ENCODE assay signal across 1 cellular context in the genomic region with DNA sequence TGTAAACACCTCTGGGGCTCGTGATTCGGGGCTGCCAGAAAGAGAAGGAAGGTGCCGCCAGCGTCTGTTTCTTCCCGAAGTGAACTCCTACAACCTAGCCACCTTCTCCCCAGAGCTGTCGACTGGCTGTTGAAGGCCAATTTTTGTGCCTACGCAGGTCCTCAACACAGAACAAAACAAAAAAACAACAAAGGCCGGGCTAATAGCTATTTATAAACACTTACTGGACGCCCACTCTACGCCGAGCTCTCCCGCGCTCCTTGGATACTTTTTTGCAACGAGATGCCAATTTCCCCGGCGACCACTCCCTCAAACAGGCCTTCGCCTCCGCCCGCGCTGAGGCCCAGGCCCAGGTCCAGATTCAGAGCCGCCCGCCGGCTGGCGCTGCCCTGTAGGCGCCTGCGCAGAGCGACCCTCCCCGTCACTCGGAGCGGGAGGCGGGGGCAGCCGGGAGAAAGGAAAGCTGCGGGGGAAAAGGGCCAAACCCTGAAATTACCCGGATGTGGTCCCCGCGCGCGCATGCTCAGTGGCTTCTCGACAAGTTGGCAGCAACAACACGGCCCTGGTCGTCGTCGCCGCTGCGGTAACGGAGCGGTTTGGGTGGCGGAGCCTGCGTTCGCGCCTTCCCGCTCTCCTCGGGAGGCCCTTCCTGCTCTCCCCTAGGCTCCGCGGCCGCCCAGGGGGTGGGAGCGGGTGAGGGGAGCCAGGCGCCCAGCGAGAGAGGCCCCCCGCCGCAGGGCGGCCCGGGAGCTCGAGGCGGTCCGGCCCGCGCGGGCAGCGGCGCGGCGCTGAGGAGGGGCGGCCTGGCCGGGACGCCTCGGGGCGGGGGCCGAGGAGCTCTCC.
A peak's percentile ranks its signal among the peaks of the same experiment; 100 is the strongest.
TF ChIP-seq lines count a peak whose summit lies in the region.

A gene (plus strand): TSS at position 520 of the 843 bp plus-strand sequence. CDS start 16,834 bp downstream, outside the sequence.

TF ChIP-seq in HepG2, 621 proteins besides CTCF, POLR2A, EP300 and RAD21 (continued from another document and continues in another):
- TF ChIP-seq, protein P1, sequence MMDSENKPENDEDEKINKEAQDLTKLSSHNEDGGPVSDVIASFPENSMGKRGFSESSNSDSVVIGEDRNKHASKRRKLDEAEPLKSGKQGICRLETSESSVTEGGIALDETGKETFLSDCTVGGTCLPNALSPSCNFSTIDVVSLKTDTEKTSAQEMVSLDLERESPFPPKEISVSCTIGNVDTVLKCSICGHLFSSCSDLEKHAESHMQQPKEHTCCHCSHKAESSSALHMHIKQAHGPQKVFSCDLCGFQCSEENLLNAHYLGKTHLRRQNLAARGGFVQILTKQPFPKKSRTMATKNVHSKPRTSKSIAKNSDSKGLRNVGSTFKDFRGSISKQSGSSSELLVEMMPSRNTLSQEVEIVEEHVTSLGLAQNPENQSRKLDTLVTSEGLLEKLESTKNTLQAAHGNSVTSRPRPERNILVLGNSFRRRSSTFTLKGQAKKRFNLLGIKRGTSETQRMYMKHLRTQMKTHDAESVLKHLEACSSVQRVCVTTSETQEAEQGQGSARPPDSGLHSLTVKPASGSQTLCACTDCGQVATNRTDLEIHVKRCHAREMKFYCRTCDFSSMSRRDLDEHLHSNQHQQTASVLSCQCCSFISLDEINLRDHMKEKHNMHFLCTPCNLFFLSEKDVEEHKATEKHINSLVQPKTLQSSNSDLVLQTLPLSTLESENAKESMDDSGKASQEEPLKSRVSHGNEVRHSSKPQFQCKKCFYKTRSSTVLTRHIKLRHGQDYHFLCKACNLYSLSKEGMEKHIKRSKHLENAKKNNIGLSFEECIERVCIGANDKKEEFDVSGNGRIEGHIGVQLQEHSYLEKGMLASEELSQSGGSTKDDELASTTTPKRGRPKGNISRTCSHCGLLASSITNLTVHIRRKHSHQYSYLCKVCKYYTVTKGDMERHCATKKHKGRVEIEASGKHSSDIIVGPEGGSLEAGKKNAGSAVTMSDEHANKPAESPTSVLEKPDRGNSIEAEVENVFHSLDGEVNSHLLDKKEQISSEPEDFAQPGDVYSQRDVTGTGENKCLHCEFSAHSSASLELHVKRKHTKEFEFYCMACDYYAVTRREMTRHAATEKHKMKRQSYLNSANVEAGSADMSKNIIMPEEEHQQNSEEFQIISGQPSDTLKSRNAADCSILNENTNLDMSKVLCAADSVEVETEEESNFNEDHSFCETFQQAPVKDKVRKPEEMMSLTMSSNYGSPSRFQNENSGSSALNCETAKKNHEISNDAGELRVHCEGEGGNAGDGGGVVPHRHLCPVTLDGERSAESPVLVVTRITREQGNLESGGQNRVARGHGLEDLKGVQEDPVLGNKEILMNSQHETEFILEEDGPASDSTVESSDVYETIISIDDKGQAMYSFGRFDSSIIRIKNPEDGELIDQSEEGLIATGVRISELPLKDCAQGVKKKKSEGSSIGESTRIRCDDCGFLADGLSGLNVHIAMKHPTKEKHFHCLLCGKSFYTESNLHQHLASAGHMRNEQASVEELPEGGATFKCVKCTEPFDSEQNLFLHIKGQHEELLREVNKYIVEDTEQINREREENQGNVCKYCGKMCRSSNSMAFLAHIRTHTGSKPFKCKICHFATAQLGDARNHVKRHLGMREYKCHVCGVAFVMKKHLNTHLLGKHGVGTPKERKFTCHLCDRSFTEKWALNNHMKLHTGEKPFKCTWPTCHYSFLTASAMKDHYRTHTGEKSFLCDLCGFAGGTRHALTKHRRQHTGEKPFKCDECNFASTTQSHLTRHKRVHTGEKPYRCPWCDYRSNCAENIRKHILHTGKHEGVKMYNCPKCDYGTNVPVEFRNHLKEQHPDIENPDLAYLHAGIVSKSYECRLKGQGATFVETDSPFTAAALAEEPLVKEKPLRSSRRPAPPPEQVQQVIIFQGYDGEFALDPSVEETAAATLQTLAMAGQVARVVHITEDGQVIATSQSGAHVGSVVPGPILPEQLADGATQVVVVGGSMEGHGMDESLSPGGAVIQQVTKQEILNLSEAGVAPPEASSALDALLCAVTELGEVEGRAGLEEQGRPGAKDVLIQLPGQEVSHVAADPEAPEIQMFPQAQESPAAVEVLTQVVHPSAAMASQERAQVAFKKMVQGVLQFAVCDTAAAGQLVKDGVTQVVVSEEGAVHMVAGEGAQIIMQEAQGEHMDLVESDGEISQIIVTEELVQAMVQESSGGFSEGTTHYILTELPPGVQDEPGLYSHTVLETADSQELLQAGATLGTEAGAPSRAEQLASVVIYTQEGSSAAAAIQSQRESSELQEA (CRISPR knock-in tag; IDR thresholded peaks at IDR 0.05; ENCODE audit: not compliant biosample characterization), result no peak
- TF ChIP-seq NFE2 (CRISPR knock-in tag; IDR thresholded peaks at IDR 0.05) (no peak), YEATS2 (CRISPR knock-in tag; IDR thresholded peaks at IDR 0.05; ENCODE audit: borderline replicate concordance) (peak; percentile 86; the same call in 1 of the 2 replicates), NR2C2 (CRISPR knock-in tag; IDR thresholded peaks at IDR 0.05; ENCODE audit: borderline replicate concordance) (peak; percentile 94), NRL (CRISPR knock-in tag; IDR thresholded peaks at IDR 0.05; ENCODE audit: borderline replicate concordance) (no peak), TARDBP (CRISPR knock-in tag; IDR thresholded peaks at IDR 0.05) (0 out of 2 replicates have a peak, but pooled peaks have one; percentile 43), MAFK (conservative IDR thresholded peaks at IDR 0.05 in 1 of 2, IDR thresholded peaks at IDR 0.05 in 1 of 2; ENCODE audit: low read length in 2 of 2) (no peak), ATF7-NPFF (CRISPR knock-in tag; IDR thresholded peaks at IDR 0.05; ENCODE audit: low read depth) (peak; percentile 43; the same call in 1 of the 2 replicates), ZNF644 (CRISPR knock-in tag; IDR thresholded peaks at IDR 0.05; ENCODE audit: low read depth) (no peak), TBP (CRISPR knock-in tag; IDR thresholded peaks at IDR 0.05) (no peak), CBX2 (IDR thresholded peaks at IDR 0.05; ENCODE audit: low read depth, low read length) (no peak), CBX2 (CRISPR knock-in tag; IDR thresholded peaks at IDR 0.05; ENCODE audit: low read depth) (no peak), ETV6 (CRISPR knock-in tag; conservative IDR thresholded peaks at IDR 0.05) (no peak; the same call in 1 of the 2 replicates), SKI (IDR thresholded peaks at IDR 0.05; ENCODE audit: partially characterized antibody) (peak; percentile 10), KAT2B (IDR thresholded peaks at IDR 0.05; ENCODE audit: borderline replicate concordance, low read depth, low read length) (no peak), MXD4 (CRISPR knock-in tag; IDR thresholded peaks at IDR 0.05) (peak; percentile 24; the same call in 1 of the 2 replicates), ZNF383 (CRISPR knock-in tag; IDR thresholded peaks at IDR 0.05; ENCODE audit: borderline replicate concordance) (no peak), RBM39 (IDR thresholded peaks at IDR 0.05; ENCODE audit: low read depth, low read length, poor library complexity, severe bottlenecking) (peak; percentile 47), ZNF703 (CRISPR knock-in tag; IDR thresholded peaks at IDR 0.05; ENCODE audit: borderline replicate concordance) (no peak), ZNF607 (CRISPR knock-in tag; IDR thresholded peaks at IDR 0.05; ENCODE audit: borderline replicate concordance) (no peak), RFX5 (IDR thresholded peaks at IDR 0.05; ENCODE audit: low read depth, low read length) (no peak), ZSCAN30 (CRISPR knock-in tag; IDR thresholded peaks at IDR 0.05) (no peak), TGIF2 (CRISPR knock-in tag; IDR thresholded peaks at IDR 0.05) (peak; percentile 73; the same call in 1 of the 2 replicates), SYNCRIP (IDR thresholded peaks at IDR 0.05; ENCODE audit: insufficient read depth, low read depth, low read length) (no peak), ZNF747 (CRISPR knock-in tag; IDR thresholded peaks at IDR 0.05; ENCODE audit: borderline replicate concordance) (no peak), IKZF4 (CRISPR knock-in tag; IDR thresholded peaks at IDR 0.05; ENCODE audit: borderline replicate concordance, low read depth, not compliant biosample characterization) (no peak), ZNF543 (CRISPR knock-in tag; IDR thresholded peaks at IDR 0.05) (no peak), PRPF4 (IDR thresholded peaks at IDR 0.05; ENCODE audit: low read depth, low read length, poor library complexity, severe bottlenecking) (no peak), CAMTA2 (CRISPR knock-in tag; IDR thresholded peaks at IDR 0.05; ENCODE audit: borderline replicate concordance) (peak; percentile 32; the same call in 1 of the 2 replicates)
- TF ChIP-seq, protein P2, sequence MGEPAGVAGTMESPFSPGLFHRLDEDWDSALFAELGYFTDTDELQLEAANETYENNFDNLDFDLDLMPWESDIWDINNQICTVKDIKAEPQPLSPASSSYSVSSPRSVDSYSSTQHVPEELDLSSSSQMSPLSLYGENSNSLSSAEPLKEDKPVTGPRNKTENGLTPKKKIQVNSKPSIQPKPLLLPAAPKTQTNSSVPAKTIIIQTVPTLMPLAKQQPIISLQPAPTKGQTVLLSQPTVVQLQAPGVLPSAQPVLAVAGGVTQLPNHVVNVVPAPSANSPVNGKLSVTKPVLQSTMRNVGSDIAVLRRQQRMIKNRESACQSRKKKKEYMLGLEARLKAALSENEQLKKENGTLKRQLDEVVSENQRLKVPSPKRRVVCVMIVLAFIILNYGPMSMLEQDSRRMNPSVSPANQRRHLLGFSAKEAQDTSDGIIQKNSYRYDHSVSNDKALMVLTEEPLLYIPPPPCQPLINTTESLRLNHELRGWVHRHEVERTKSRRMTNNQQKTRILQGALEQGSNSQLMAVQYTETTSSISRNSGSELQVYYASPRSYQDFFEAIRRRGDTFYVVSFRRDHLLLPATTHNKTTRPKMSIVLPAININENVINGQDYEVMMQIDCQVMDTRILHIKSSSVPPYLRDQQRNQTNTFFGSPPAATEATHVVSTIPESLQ (CRISPR knock-in tag; conservative IDR thresholded peaks at IDR 0.05), result no peak
- TF ChIP-seq, protein P3, sequence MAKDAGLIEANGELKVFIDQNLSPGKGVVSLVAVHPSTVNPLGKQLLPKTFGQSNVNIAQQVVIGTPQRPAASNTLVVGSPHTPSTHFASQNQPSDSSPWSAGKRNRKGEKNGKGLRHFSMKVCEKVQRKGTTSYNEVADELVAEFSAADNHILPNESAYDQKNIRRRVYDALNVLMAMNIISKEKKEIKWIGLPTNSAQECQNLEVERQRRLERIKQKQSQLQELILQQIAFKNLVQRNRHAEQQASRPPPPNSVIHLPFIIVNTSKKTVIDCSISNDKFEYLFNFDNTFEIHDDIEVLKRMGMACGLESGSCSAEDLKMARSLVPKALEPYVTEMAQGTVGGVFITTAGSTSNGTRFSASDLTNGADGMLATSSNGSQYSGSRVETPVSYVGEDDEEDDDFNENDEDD (CRISPR knock-in tag; IDR thresholded peaks at IDR 0.05; ENCODE audit: borderline replicate concordance), result peak; percentile 79
- TF ChIP-seq, protein P4, sequence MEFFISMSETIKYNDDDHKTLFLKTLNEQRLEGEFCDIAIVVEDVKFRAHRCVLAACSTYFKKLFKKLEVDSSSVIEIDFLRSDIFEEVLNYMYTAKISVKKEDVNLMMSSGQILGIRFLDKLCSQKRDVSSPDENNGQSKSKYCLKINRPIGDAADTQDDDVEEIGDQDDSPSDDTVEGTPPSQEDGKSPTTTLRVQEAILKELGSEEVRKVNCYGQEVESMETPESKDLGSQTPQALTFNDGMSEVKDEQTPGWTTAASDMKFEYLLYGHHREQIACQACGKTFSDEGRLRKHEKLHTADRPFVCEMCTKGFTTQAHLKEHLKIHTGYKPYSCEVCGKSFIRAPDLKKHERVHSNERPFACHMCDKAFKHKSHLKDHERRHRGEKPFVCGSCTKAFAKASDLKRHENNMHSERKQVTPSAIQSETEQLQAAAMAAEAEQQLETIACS (CRISPR knock-in tag; IDR thresholded peaks at IDR 0.05), result peak; percentile 48
- TF ChIP-seq, protein P5, sequence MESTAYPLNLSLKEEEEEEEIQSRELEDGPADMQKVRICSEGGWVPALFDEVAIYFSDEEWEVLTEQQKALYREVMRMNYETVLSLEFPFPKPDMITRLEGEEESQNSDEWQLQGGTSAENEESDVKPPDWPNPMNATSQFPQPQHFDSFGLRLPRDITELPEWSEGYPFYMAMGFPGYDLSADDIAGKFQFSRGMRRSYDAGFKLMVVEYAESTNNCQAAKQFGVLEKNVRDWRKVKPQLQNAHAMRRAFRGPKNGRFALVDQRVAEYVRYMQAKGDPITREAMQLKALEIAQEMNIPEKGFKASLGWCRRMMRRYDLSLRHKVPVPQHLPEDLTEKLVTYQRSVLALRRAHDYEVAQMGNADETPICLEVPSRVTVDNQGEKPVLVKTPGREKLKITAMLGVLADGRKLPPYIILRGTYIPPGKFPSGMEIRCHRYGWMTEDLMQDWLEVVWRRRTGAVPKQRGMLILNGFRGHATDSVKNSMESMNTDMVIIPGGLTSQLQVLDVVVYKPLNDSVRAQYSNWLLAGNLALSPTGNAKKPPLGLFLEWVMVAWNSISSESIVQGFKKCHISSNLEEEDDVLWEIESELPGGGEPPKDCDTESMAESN (CRISPR knock-in tag; conservative IDR thresholded peaks at IDR 0.05), result peak; percentile 44; the same call in 1 of the 2 replicates
- TF ChIP-seq, protein P6, sequence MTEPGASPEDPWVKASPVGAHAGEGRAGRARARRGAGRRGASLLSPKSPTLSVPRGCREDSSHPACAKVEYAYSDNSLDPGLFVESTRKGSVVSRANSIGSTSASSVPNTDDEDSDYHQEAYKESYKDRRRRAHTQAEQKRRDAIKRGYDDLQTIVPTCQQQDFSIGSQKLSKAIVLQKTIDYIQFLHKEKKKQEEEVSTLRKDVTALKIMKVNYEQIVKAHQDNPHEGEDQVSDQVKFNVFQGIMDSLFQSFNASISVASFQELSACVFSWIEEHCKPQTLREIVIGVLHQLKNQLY (CRISPR knock-in tag; IDR thresholded peaks at IDR 0.05), result no peak
- TF ChIP-seq, protein P7, sequence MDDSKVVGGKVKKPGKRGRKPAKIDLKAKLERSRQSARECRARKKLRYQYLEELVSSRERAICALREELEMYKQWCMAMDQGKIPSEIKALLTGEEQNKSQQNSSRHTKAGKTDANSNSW (CRISPR knock-in tag; IDR thresholded peaks at IDR 0.05; ENCODE audit: borderline replicate concordance), result no peak
- TF ChIP-seq, protein P8, sequence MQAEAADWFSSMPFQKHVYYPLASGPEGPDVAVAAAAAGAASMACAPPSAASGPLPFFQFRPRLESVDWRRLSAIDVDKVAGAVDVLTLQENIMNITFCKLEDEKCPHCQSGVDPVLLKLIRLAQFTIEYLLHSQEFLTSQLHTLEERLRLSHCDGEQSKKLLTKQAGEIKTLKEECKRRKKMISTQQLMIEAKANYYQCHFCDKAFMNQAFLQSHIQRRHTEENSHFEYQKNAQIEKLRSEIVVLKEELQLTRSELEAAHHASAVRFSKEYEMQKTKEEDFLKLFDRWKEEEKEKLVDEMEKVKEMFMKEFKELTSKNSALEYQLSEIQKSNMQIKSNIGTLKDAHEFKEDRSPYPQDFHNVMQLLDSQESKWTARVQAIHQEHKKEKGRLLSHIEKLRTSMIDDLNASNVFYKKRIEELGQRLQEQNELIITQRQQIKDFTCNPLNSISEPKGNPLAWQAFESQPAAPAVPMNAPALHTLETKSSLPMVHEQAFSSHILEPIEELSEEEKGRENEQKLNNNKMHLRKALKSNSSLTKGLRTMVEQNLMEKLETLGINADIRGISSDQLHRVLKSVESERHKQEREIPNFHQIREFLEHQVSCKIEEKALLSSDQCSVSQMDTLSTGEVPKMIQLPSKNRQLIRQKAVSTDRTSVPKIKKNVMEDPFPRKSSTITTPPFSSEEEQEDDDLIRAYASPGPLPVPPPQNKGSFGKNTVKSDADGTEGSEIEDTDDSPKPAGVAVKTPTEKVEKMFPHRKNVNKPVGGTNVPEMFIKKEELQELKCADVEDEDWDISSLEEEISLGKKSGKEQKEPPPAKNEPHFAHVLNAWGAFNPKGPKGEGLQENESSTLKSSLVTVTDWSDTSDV (CRISPR knock-in tag; IDR thresholded peaks at IDR 0.05), result no peak
- TF ChIP-seq, protein P9, sequence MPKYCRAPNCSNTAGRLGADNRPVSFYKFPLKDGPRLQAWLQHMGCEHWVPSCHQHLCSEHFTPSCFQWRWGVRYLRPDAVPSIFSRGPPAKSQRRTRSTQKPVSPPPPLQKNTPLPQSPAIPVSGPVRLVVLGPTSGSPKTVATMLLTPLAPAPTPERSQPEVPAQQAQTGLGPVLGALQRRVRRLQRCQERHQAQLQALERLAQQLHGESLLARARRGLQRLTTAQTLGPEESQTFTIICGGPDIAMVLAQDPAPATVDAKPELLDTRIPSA (CRISPR knock-in tag; IDR thresholded peaks at IDR 0.05; ENCODE audit: borderline replicate concordance), result no peak
